Comparison of ENCODE assay signal across 8 cellular contexts in genomic region chr5:148733601-148734438, GRCh38.
DNase-seq lines count a peak whose midpoint lies in the region; ATAC-seq and TF ChIP-seq lines count a peak whose summit lies in the region.

No MANE protein-coding gene starts in this region.

- no peak for ATAC-seq in HG03196 (IDR thresholded peaks at IDR 0.05; ENCODE audit: unreplicated experiment)

- no peak overlapping the region for H2AFZ ChIP-seq in neuronal stem cell (ENCODE audit: low read length)

- H2BK5ac ChIP-seq in neuronal stem cell (ENCODE audit: low read length), result no peak overlapping the region

- no peak overlapping the region for H2BK15ac ChIP-seq in neuronal stem cell (ENCODE audit: low read length)

- H3K4me1 ChIP-seq in Peyer's patch, result no peaks in the 10 kb centered on the region
- no peaks in the 10 kb centered on the region for H3K4me1 ChIP-seq in neuronal stem cell (ENCODE audit: control insufficient read depth in 2 of 2, insufficient read depth in 1 of 2, low read depth in 1 of 2, low read length in 2 of 2)

- no peak overlapping the region for H2BK12ac ChIP-seq in neuronal stem cell (ENCODE audit: low read length)

- H3K4me3 ChIP-seq in Peyer's patch, result no peak overlapping the region
- no peak overlapping the region for H3K4me3 ChIP-seq in fibroblast of pulmonary artery (replicated peaks; ENCODE audit: low read depth, low read length)
- H3K4me3 ChIP-seq in neuronal stem cell (ENCODE audit: low read length in 2 of 2), result no peak overlapping the region

- no peak overlapping the region for H3K18ac ChIP-seq in neuronal stem cell (ENCODE audit: low read length)

- H3K23ac ChIP-seq in neuronal stem cell (ENCODE audit: low read depth, low read length, poor library complexity), result no peak overlapping the region

- H3K27ac ChIP-seq in Peyer's patch (no peak overlapping the region), neuronal stem cell (replicated peaks; ENCODE audit: low read length) (no peak overlapping the region)

- no peaks in the 10 kb centered on the region for H3K36me3 ChIP-seq in Peyer's patch
- H3K36me3 ChIP-seq in neuronal stem cell (replicated peaks in 1 of 2; ENCODE audit: control insufficient read depth in 2 of 2, insufficient read depth in 2 of 2, low read length in 2 of 2), result no peaks in the 10 kb centered on the region

- no CpG with 5 or more reads among the region's 11 CpGs for WGBS in neuronal stem cell (ENCODE audit: extremely low coverage in 2 of 2, insufficient read length in 2 of 2, insufficient replicate concordance in 1 of 2), 2 donors

- no peak overlapping the region for H4K8ac ChIP-seq in neuronal stem cell (ENCODE audit: low read depth, low read length)

- no peaks in the 10 kb centered on the region for H3K9me3 ChIP-seq in Peyer's patch
- H3K9me3 ChIP-seq in neuronal stem cell (replicated peaks in 1 of 2; ENCODE audit: control insufficient read depth in 2 of 2, insufficient read depth in 1 of 2, low read depth in 1 of 2, low read length in 2 of 2), result no peaks in the 10 kb centered on the region

- H3K4me2 ChIP-seq in neuronal stem cell (ENCODE audit: insufficient read depth, low read length, poor library complexity, severe bottlenecking), result no peak overlapping the region

- no peaks in the 10 kb centered on the region for H3K79me1 ChIP-seq in neuronal stem cell (ENCODE audit: low read depth, low read length)

- TF ChIP-seq CTCF in Peyer's patch (IDR thresholded peaks at IDR 0.05), result peak; percentile 38 to 82 (median 70)
- peak; percentile 67 for TF ChIP-seq CTCF in fibroblast of pulmonary artery (IDR thresholded peaks at IDR 0.05; ENCODE audit: low read length, missing control alignments)

- no peak overlapping the region for H2BK120ac ChIP-seq in neuronal stem cell (ENCODE audit: low read depth, low read length)

- no peak overlapping the region for H3K4ac ChIP-seq in neuronal stem cell (ENCODE audit: low read length)

- H3K27me3 ChIP-seq in Peyer's patch, result no peaks in the 10 kb centered on the region
- H3K27me3 ChIP-seq in neuronal stem cell (ENCODE audit: control insufficient read depth in 3 of 3, insufficient read depth in 3 of 3, low read depth in 1 of 3, low read length in 3 of 3), result no peaks in the 10 kb centered on the region

- H3K14ac ChIP-seq in neuronal stem cell (ENCODE audit: low read length), result no peak overlapping the region

- no peak overlapping the region for H3K9ac ChIP-seq in neuronal stem cell (ENCODE audit: low read depth, low read length, poor library complexity)

- peak; percentile 78 for DNase-seq in EH (ENCODE audit: low read depth)
- peak; percentile 89 for DNase-seq in HT-29 (ENCODE audit: low spot score)
- DNase-seq in Peyer's patch, result peak; percentile 62 to 94 (median 86)
- peak; percentile 71 to 73 for DNase-seq in activated T-cell treated with anti-CD3 and anti-CD28 coated beads, Interleukin-2, amount 50 U/mL, for 48 hours
- peak; percentile 90 for DNase-seq in fibroblast of pulmonary artery (ENCODE audit: low read depth)
- DNase-seq in neuronal stem cell (ENCODE audit: low spot score), result peak; percentile 64
- peak; percentile 65 for DNase-seq in stromal cell of bone marrow (ENCODE audit: low read depth)

- H2AK5ac ChIP-seq in neuronal stem cell (ENCODE audit: low read depth, low read length), result no peak overlapping the region

- H4K91ac ChIP-seq in neuronal stem cell (ENCODE audit: low read depth, low read length, poor library complexity), result no peak overlapping the region

- TF ChIP-seq POLR2A in Peyer's patch (IDR thresholded peaks at IDR 0.05), result no peak
